2 cellular contexts compared by ENCODE assay signal in genomic region chr2:75321558-75321957, GRCh38.
TF ChIP-seq lines count a peak whose summit lies in the region.

No MANE protein-coding gene starts in this region.

TF ChIP-seq in SK-N-SH, 30 proteins besides CTCF, POLR2A, EP300 and RAD21 (continued from another document):
- no peak for TF ChIP-seq ZBTB33 (IDR thresholded peaks at IDR 0.05; ENCODE audit: borderline replicate concordance, low read depth)
- no peak for TF ChIP-seq ELF1 (IDR thresholded peaks at IDR 0.05)
- no peak for TF ChIP-seq CHD2 (IDR thresholded peaks at IDR 0.05; ENCODE audit: low read length, partially characterized antibody)
- no peak for TF ChIP-seq TEAD4 (IDR thresholded peaks at IDR 0.05; ENCODE audit: borderline replicate concordance, insufficient read depth)
TF ChIP-seq in SK-N-SH: peak in this region for 0.

TF ChIP-seq in SK-N-SH treated with all-trans-retinoic acid at 6 μM for 48 hours, 23 proteins besides CTCF, POLR2A, EP300 and RAD21 (continued from another document):
- TF ChIP-seq PATZ1 (CRISPR knock-in tag; IDR thresholded peaks at IDR 0.05; ENCODE audit: borderline replicate concordance) (no peak), PPARA (CRISPR knock-in tag; IDR thresholded peaks at IDR 0.05; ENCODE audit: borderline replicate concordance) (no peak), ISL1 (CRISPR knock-in tag; IDR thresholded peaks at IDR 0.05) (no peak), TCF4 (CRISPR knock-in tag; IDR thresholded peaks at IDR 0.05; ENCODE audit: borderline replicate concordance) (no peak), ARNTL (CRISPR knock-in tag; IDR thresholded peaks at IDR 0.05; ENCODE audit: borderline replicate concordance, low read depth) (no peak), POU6F1 (CRISPR knock-in tag; IDR thresholded peaks at IDR 0.05; ENCODE audit: borderline replicate concordance, low read depth) (no peak), ZNF8 (CRISPR knock-in tag; IDR thresholded peaks at IDR 0.05) (no peak), CSRNP3 (CRISPR knock-in tag; IDR thresholded peaks at IDR 0.05) (no peak), BACH2 (CRISPR knock-in tag; IDR thresholded peaks at IDR 0.05; ENCODE audit: borderline replicate concordance) (no peak), TOX (CRISPR knock-in tag; IDR thresholded peaks at IDR 0.05; ENCODE audit: borderline replicate concordance) (no peak), ZC3H10 (CRISPR knock-in tag; IDR thresholded peaks at IDR 0.05) (no peak), SNAI2 (CRISPR knock-in tag; IDR thresholded peaks at IDR 0.05) (no peak), CSDC2 (CRISPR knock-in tag; IDR thresholded peaks at IDR 0.05) (no peak), TSHZ2 (CRISPR knock-in tag; IDR thresholded peaks at IDR 0.05) (no peak), ZNF565 (CRISPR knock-in tag; conservative IDR thresholded peaks at IDR 0.05; ENCODE audit: low read depth) (no peak), ZNF70 (CRISPR knock-in tag; IDR thresholded peaks at IDR 0.05) (no peak), ZFP30 (CRISPR knock-in tag; IDR thresholded peaks at IDR 0.05) (no peak), ESRRG (CRISPR knock-in tag; IDR thresholded peaks at IDR 0.05) (no peak)
